8 cellular contexts compared by ENCODE assay signal in the genomic region with DNA sequence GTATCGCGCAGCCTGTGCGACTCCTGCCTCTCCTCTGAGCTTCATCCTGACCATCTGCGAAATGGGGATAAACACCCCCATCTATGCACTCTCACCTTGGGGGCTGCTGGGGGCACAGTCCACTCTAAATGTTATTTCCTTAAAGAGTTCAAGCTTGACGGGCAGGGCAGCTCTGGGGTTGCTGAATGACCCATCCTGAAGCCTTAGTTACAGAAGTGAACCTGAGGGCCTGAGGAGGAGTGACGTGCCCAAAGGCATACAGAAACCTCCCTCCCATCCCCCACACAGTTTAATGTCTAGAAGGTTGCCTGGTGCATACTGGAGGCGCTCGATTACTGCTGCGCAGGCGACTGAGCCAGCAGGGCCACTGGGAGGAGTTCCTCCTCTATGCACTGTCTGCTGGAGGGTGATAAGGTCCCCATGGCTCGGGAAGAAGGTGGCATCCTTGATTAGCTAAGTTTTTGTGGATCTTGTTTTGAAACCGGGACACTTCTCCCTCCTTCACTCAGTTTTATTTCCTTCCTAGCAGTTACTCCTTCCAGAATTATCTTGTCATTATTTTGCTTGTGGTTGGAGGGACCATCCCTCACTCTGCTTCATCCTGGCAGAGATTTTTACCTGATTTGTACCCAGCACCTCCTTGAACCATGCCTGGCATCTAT. TPM values are rescaled to one million over a fixed set of nuclear protein-coding genes. Genes with fewer than 3 reads are reported as not detected.
DNase-seq lines count a peak whose midpoint lies in the region; ATAC-seq and TF ChIP-seq lines count a peak whose summit lies in the region.

No MANE protein-coding gene starts in this region.

- no peaks in the 10 kb centered on the region for H3F3A ChIP-seq in PC-3 (ENCODE audit: low read length, unreplicated experiment)

- peak; percentile 75 to 81 for ATAC-seq in CD4-positive, CD25-positive, alpha-beta regulatory T cell (ENCODE audit: low read depth in 2 of 2)
- ATAC-seq in GM19324 (IDR thresholded peaks at IDR 0.05; ENCODE audit: low FRiP score, unreplicated experiment) (peak; percentile 34), HG03460 (IDR thresholded peaks at IDR 0.05; ENCODE audit: unreplicated experiment) (peak; percentile 66), PC-3 (peak; percentile 83)
- ATAC-seq in activated T-cell treated with anti-CD3 and anti-CD28 coated beads, Interleukin-2, amount 50 U/mL, for 4 hours = peak; percentile 74 to 81

- peak overlapping the region; percentile 80 for H3K27ac ChIP-seq in CD4-positive, CD25-positive, alpha-beta regulatory T cell (ENCODE audit: insufficient read depth, low read length, poor library complexity, severe bottlenecking)
- H3K27ac ChIP-seq in PC-3 (ENCODE audit: low read length) = no peak overlapping the region

- peak overlapping the region; percentile 91 to 99 (median 96) for H3K4me3 Mint-ChIP-seq in CD4-positive, CD25-positive, alpha-beta regulatory T cell
- H3K4me3 Mint-ChIP-seq in activated T-cell treated with anti-CD3 and anti-CD28 coated beads, Interleukin-2, amount 50 U/mL, for 4 hours = peak overlapping the region; percentile 91
- peak overlapping the region; percentile 90 for H3K4me3 Mint-ChIP-seq in type B pancreatic cell

- no peaks in the 10 kb centered on the region for H3K27me3 ChIP-seq in CD4-positive, CD25-positive, alpha-beta regulatory T cell (ENCODE audit: control insufficient read depth, insufficient read depth, low read length)
- H3K27me3 ChIP-seq in PC-3 (ENCODE audit: low read length) = no peaks in the 10 kb centered on the region

- no peaks in the 10 kb centered on the region for H3K9me3 Mint-ChIP-seq in CD4-positive, CD25-positive, alpha-beta regulatory T cell
- no peaks in the 10 kb centered on the region for H3K9me3 Mint-ChIP-seq in activated T-cell treated with anti-CD3 and anti-CD28 coated beads, Interleukin-2, amount 50 U/mL, for 4 hours
- no peaks in the 10 kb centered on the region for H3K9me3 Mint-ChIP-seq in type B pancreatic cell

- H3K27me3 Mint-ChIP-seq in CD4-positive, CD25-positive, alpha-beta regulatory T cell = peaks cover 4% of the 10 kb centered on the region
- H3K27me3 Mint-ChIP-seq in activated T-cell treated with anti-CD3 and anti-CD28 coated beads, Interleukin-2, amount 50 U/mL, for 4 hours (ENCODE audit: low read depth) = peaks cover 2% of the 10 kb centered on the region
- no peaks in the 10 kb centered on the region for H3K27me3 Mint-ChIP-seq in type B pancreatic cell

- H4K20me1 ChIP-seq in PC-3 (ENCODE audit: low read length) = no peaks in the 10 kb centered on the region

- no peaks in the 10 kb centered on the region for H3K9me2 ChIP-seq in PC-3 (replicated peaks; ENCODE audit: low read length)

- peak; percentile 62 to 95 (median 80) for DNase-seq in CD4-positive, CD25-positive, alpha-beta regulatory T cell
- peak; percentile 87 for DNase-seq in PC-3
- DNase-seq in activated T-cell treated with anti-CD3 and anti-CD28 coated beads, Interleukin-2, amount 50 U/mL, for 4 hours = peak; percentile 55
- peak; percentile 76 for DNase-seq in fibroblast of villous mesenchyme (ENCODE audit: low read depth)
- peak; percentile 47 for DNase-seq in occipital lobe (lab: John Stamatoyannopoulos, UW)
- no peak for DNase-seq in type B pancreatic cell (ENCODE audit: extremely low spot score, unreplicated experiment)

- H2AFZ ChIP-seq in PC-3 (ENCODE audit: low read length) = peak overlapping the region; percentile 97

- H3K4me1 ChIP-seq in CD4-positive, CD25-positive, alpha-beta regulatory T cell (ENCODE audit: control insufficient read depth, insufficient read depth, low read length, poor library complexity, severe bottlenecking) = peaks cover 18% of the 10 kb centered on the region
- H3K4me1 ChIP-seq in PC-3 (ENCODE audit: insufficient read depth, low read length) = peaks cover 13% of the 10 kb centered on the region; the same call in 1 of the 2 replicates

- peak overlapping the region; percentile 94 to 99 (median 97) for H3K27ac Mint-ChIP-seq in CD4-positive, CD25-positive, alpha-beta regulatory T cell
- peak overlapping the region; percentile 89 for H3K27ac Mint-ChIP-seq in type B pancreatic cell

- intact Hi-C loops in PC-3 (cut with micrococcal nuclease) = no loop called here

- TSS peak; percentile 28 for BruUV-seq in PC-3 (replicated peaks; lab: Mats Ljungman, UMichigan)

- H3K4me3 ChIP-seq in CD4-positive, CD25-positive, alpha-beta regulatory T cell (ENCODE audit: low read depth, low read length) = peak overlapping the region; percentile 81
- H3K4me3 ChIP-seq in PC-3 (ENCODE audit: low read length) = peak overlapping the region; percentile 70
- H3K4me3 ChIP-seq in fibroblast of villous mesenchyme (ENCODE audit: low read depth, low read length) = peak overlapping the region; percentile 57

- peaks cover 16% of the 10 kb centered on the region for H3K36me3 ChIP-seq in CD4-positive, CD25-positive, alpha-beta regulatory T cell (ENCODE audit: control insufficient read depth, insufficient read depth, low read length)
- H3K36me3 ChIP-seq in PC-3 (ENCODE audit: low read depth, low read length) = peaks cover 5% of the 10 kb centered on the region; the same call in 1 of the 2 replicates

- POLR2A ChIA-PET in PC-3 (lab: Charles Lee; ENCODE audit: unreplicated experiment) = interaction anchor here (0.6 kb wide), 1 partner anchor 13 kb away, joined by 4 read pairs; no protein-coding TSS in a partner anchor

- TF ChIP-seq CTCF in PC-3 (conservative IDR thresholded peaks at IDR 0.05; ENCODE audit: low read depth, low read length) = 0 out of 2 replicates have a peak, but pooled peaks have one; percentile 13
- TF ChIP-seq CTCF in fibroblast of villous mesenchyme (IDR thresholded peaks at IDR 0.05; ENCODE audit: insufficient read depth, low read depth, low read length) = no peak
- TF ChIP-seq CTCF in type B pancreatic cell (conservative IDR thresholded peaks at IDR 0.05) = no peak

- H3K4me1 Mint-ChIP-seq in CD4-positive, CD25-positive, alpha-beta regulatory T cell = peaks cover 0 to 34% (median 17%) of the 10 kb centered on the region in 4 donors
- H3K4me1 Mint-ChIP-seq in activated T-cell treated with anti-CD3 and anti-CD28 coated beads, Interleukin-2, amount 50 U/mL, for 4 hours (ENCODE audit: low read depth) = peaks cover 17% of the 10 kb centered on the region
- no peaks in the 10 kb centered on the region for H3K4me1 Mint-ChIP-seq in type B pancreatic cell (ENCODE audit: unreplicated experiment)

- CTCF ChIA-PET in PC-3 (lab: Charles Lee) = no interaction called here

- peaks cover 11% of the 10 kb centered on the region for H3K79me2 ChIP-seq in PC-3 (ENCODE audit: low read length)

- H3K4me2 ChIP-seq in PC-3 (ENCODE audit: low read length) = peak overlapping the region; percentile 94

- no peak overlapping the region for H3K9ac ChIP-seq in PC-3 (ENCODE audit: low read length)

- no peaks in the 10 kb centered on the region for H3K9me3 ChIP-seq in CD4-positive, CD25-positive, alpha-beta regulatory T cell (ENCODE audit: control insufficient read depth in 2 of 2, low read length in 2 of 2)
- no peaks in the 10 kb centered on the region for H3K9me3 ChIP-seq in PC-3 (ENCODE audit: low read length)

- peaks cover 3% of the 10 kb centered on the region for H3K36me3 Mint-ChIP-seq in CD4-positive, CD25-positive, alpha-beta regulatory T cell
- H3K36me3 Mint-ChIP-seq in activated T-cell treated with anti-CD3 and anti-CD28 coated beads, Interleukin-2, amount 50 U/mL, for 4 hours (ENCODE audit: insufficient read depth) = peaks cover 2% of the 10 kb centered on the region
- H3K36me3 Mint-ChIP-seq in type B pancreatic cell = no peaks in the 10 kb centered on the region

RNA-seq across cellular contexts. Expression of a gene that starts 0.6 kb away (rescaled TPM):
- 186 TPM for total RNA-seq in CD4-positive, CD25-positive, alpha-beta regulatory T cell
- polyA plus RNA-seq in CD4-positive, CD25-positive, alpha-beta regulatory T cell = 100 to 1,000 TPM; 106 to 118 (median 117) TPM
- total RNA-seq in PC-3 (2014; rRNA removed) (243 and 278 TPM in 2 replicates), fibroblast of villous mesenchyme (209 and 241 TPM in 2 replicates), occipital lobe (118 TPM), type B pancreatic cell (ENCODE audit: low replicate concordance) (151 and 191 TPM in 2 replicates)
- total RNA-seq in activated T-cell treated with anti-CD3 and anti-CD28 coated beads, Interleukin-2, amount 50 U/mL, for 4 hours = 100 to 1,000 TPM; 155 to 163 (median 155) TPM

RNA-seq across cellular contexts. Expression of a gene that starts 13.7 kb away (rescaled TPM):
- 90.6 TPM for total RNA-seq in CD4-positive, CD25-positive, alpha-beta regulatory T cell
- 10 to 100 TPM; 65.3 to 99.1 (median 89.9) TPM for polyA plus RNA-seq in CD4-positive, CD25-positive, alpha-beta regulatory T cell
- total RNA-seq in PC-3 (2014; rRNA removed) = 137 and 162 TPM in 2 replicates
- 100 to 1,000 TPM; 112 to 129 (median 126) TPM for total RNA-seq in activated T-cell treated with anti-CD3 and anti-CD28 coated beads, Interleukin-2, amount 50 U/mL, for 4 hours
- total RNA-seq in fibroblast of villous mesenchyme = 92.8 and 93.1 TPM in 2 replicates
- total RNA-seq in occipital lobe = 16.4 TPM
- 72.9 and 73.9 TPM in 2 replicates for total RNA-seq in type B pancreatic cell (ENCODE audit: low replicate concordance)

RNA-seq across cellular contexts. Expression of a gene that starts 22.1 kb away (rescaled TPM):
- total RNA-seq in CD4-positive, CD25-positive, alpha-beta regulatory T cell = 53.6 TPM
- polyA plus RNA-seq in CD4-positive, CD25-positive, alpha-beta regulatory T cell = 10 to 100 TPM in 1 of 4 donors, 1 to 10 TPM in 3; 7.7 to 11.8 (median 9.7) TPM
- total RNA-seq in PC-3 (2014; rRNA removed) (21.0 and 30.6 TPM in 2 replicates), fibroblast of villous mesenchyme (15.1 and 19.9 TPM in 2 replicates), occipital lobe (6.6 TPM), type B pancreatic cell (ENCODE audit: low replicate concordance) (13.6 and 16.7 TPM in 2 replicates)
- total RNA-seq in activated T-cell treated with anti-CD3 and anti-CD28 coated beads, Interleukin-2, amount 50 U/mL, for 4 hours = 10 to 100 TPM; 25.6 to 32.5 (median 28.8) TPM

RNA-seq across cellular contexts. Expression of a gene that starts 27.7 kb away (rescaled TPM):
- total RNA-seq in CD4-positive, CD25-positive, alpha-beta regulatory T cell = 1,556 TPM
- 1,000 to 10,000 TPM; 1,213 to 1,759 (median 1,573) TPM for polyA plus RNA-seq in CD4-positive, CD25-positive, alpha-beta regulatory T cell
- 871 and 1,108 TPM in 2 replicates for total RNA-seq in PC-3 (2014; rRNA removed)
- 1,000 to 10,000 TPM; 1,928 to 2,027 (median 1,945) TPM for total RNA-seq in activated T-cell treated with anti-CD3 and anti-CD28 coated beads, Interleukin-2, amount 50 U/mL, for 4 hours
- total RNA-seq in fibroblast of villous mesenchyme = 357 and 396 TPM in 2 replicates
- total RNA-seq in occipital lobe = 530 TPM
- total RNA-seq in type B pancreatic cell (ENCODE audit: low replicate concordance) = 1,126 and 1,202 TPM in 2 replicates

RNA-seq across cellular contexts. Expression of a gene that starts 44.7 kb away (rescaled TPM):
- total RNA-seq in CD4-positive, CD25-positive, alpha-beta regulatory T cell = 87.4 TPM
- 100 to 1,000 TPM; 139 to 163 (median 148) TPM for polyA plus RNA-seq in CD4-positive, CD25-positive, alpha-beta regulatory T cell
- total RNA-seq in PC-3 (2014; rRNA removed) = 121 and 207 TPM in 2 replicates
- total RNA-seq in activated T-cell treated with anti-CD3 and anti-CD28 coated beads, Interleukin-2, amount 50 U/mL, for 4 hours = 100 to 1,000 TPM in 2 of 3 donors, 10 to 100 TPM in 1; 99.7 to 139 (median 119) TPM
- 27.6 and 41.6 TPM in 2 replicates for total RNA-seq in fibroblast of villous mesenchyme
- total RNA-seq in occipital lobe = 20.0 TPM
- 54.0 and 63.5 TPM in 2 replicates for total RNA-seq in type B pancreatic cell (ENCODE audit: low replicate concordance)
